25 cellular contexts compared by ENCODE assay signal in genomic region chr10:106789623-106790022, GRCh38.
"Had no signal": no experiment of that assay in that cellular context is flagged by ENCODE, and none has a peak within 500 bp of the region (broad histone marks: within the 10 kb centered on the region; RNA-seq: fewer than 3 reads in every experiment).

No MANE protein-coding gene starts in this region.

- H3K4me1 ChIP-seq: colonic mucosa, esophagus squamous epithelium, foreskin keratinocyte, gastrocnemius medialis, gastroesophageal sphincter, heart left ventricle, heart right ventricle had no signal

- ATAC-seq: effector memory CD8-positive, alpha-beta T cell; esophagus mucosa; foreskin keratinocyte; gastrocnemius medialis; gastroesophageal sphincter; heart left ventricle; heart right ventricle had no signal

- H3K9me3 ChIP-seq: esophagus muscularis mucosa, esophagus squamous epithelium, gastrocnemius medialis, gastroesophageal sphincter, heart left ventricle, heart right ventricle had no signal

- DNase-seq: colonic mucosa; cortex of kidney; dermis blood vessel endothelial cell; dorsolateral prefrontal cortex; effector CD4-positive, alpha-beta T cell; effector CD8-positive, alpha-beta T cell; effector memory CD4-positive, alpha-beta T cell; effector memory CD8-positive, alpha-beta T cell; endodermal cell; erythroblast; esophagus squamous epithelium; foreskin fibroblast; foreskin keratinocyte; foreskin melanocyte; gastrocnemius medialis; glutamatergic neuron; head of caudate nucleus; heart left ventricle; heart right ventricle had no signal

- H3K36me3 ChIP-seq: colonic mucosa, esophagus muscularis mucosa, esophagus squamous epithelium, gastrocnemius medialis, gastroesophageal sphincter, heart left ventricle, heart right ventricle had no signal

- H3K4me3 Mint-ChIP-seq: dendritic cell treated with granulocyte-macrophage colony-stimulating factor and Interleukin-4, amounts not matched to agents 40 ng/mL and 50 ng/mL, for 4 days; effector memory CD8-positive, alpha-beta T cell; endodermal cell had no signal

- H3K27me3 ChIP-seq: colonic mucosa, esophagus muscularis mucosa, esophagus squamous epithelium, foreskin keratinocyte, gastrocnemius medialis, gastroesophageal sphincter, heart left ventricle had no signal

- H3K27ac ChIP-seq: colonic mucosa, coronary artery, dorsolateral prefrontal cortex, epithelial cell of prostate, esophagus muscularis mucosa, esophagus squamous epithelium, foreskin keratinocyte, gastrocnemius medialis, gastroesophageal sphincter, heart left ventricle, heart right ventricle had no signal

- H3K27ac Mint-ChIP-seq: dendritic cell treated with granulocyte-macrophage colony-stimulating factor and Interleukin-4, amounts not matched to agents 40 ng/mL and 50 ng/mL, for 4 days; effector memory CD8-positive, alpha-beta T cell; endodermal cell had no signal

- H3K27me3 Mint-ChIP-seq: effector memory CD8-positive, alpha-beta T cell had no signal

- H3K9me3 Mint-ChIP-seq: dendritic cell treated with granulocyte-macrophage colony-stimulating factor and Interleukin-4, amounts not matched to agents 40 ng/mL and 50 ng/mL, for 4 days; endodermal cell had no signal

- H3K4me3 ChIP-seq: colonic mucosa, coronary artery, dorsolateral prefrontal cortex, esophagus muscularis mucosa, esophagus squamous epithelium, gastrocnemius medialis, gastroesophageal sphincter, heart left ventricle, heart right ventricle had no signal
